21 cellular contexts compared by ENCODE assay signal in genomic region chr19:11404588-11405258, GRCh38. TPM values are rescaled to one million over a fixed set of nuclear protein-coding genes. Genes with fewer than 3 reads are reported as not detected.
A peak's percentile ranks its signal among the peaks of the same experiment; 100 is the strongest.
DNase-seq lines count a peak whose midpoint lies in the region; ATAC-seq and TF ChIP-seq lines count a peak whose summit lies in the region.
"Had no signal": no experiment of that assay in that cellular context is flagged by ENCODE, and none has a peak within 500 bp of the region (broad histone marks: within the 10 kb centered on the region; RNA-seq: fewer than 3 reads in every experiment).

No MANE protein-coding gene starts in this region.

- intact Hi-C loops in natural killer cell (cut with micrococcal nuclease): no loop called here

- peaks cover 0 to 5% of the 10 kb centered on the region in 2 donors for H3K27me3 Mint-ChIP-seq in natural killer cell treated with Interleukin-12 subunit alpha and Interleukin-12 subunit beta and Interleukin-15 and Interleukin-18, amount 100 ng/mL, for 72 hours
- peaks cover 0 to 5% of the 10 kb centered on the region in 2 donors for H3K27me3 Mint-ChIP-seq in natural killer cell (ENCODE audit: low read depth in 2 of 2)
- H3K27me3 Mint-ChIP-seq in activated CD4-positive, alpha-beta T cell treated with anti-CD3 and anti-CD28 coated beads, Interleukin-2, amount 10 ng/mL, durations not matched to agents 7 days and 5 days: peaks cover 2% of the 10 kb centered on the region

- H3K4me1 Mint-ChIP-seq in natural killer cell treated with Interleukin-12 subunit alpha and Interleukin-12 subunit beta and Interleukin-15 and Interleukin-18, amount 100 ng/mL, for 72 hours (ENCODE audit: low read depth in 2 of 2): no peaks in the 10 kb centered on the region
- no peaks in the 10 kb centered on the region for H3K4me1 Mint-ChIP-seq in natural killer cell
- H3K4me1 Mint-ChIP-seq in activated CD4-positive, alpha-beta T cell treated with anti-CD3 and anti-CD28 coated beads, Interleukin-2, amount 10 ng/mL, durations not matched to agents 7 days and 5 days: no peaks in the 10 kb centered on the region
- H3K4me1 Mint-ChIP-seq: activated CD4-positive, alpha-beta memory T cell treated with anti-CD3 and anti-CD28 coated beads, Interleukin-2, amount 10 ng/mL, durations not matched to agents 7 days and 5 days had no signal

- no peak for ATAC-seq in natural killer cell treated with Interleukin-12 subunit alpha and Interleukin-12 subunit beta and Interleukin-15 and Interleukin-18, amount 100 ng/mL, for 72 hours
- ATAC-seq in natural killer cell: no peak
- no peak for ATAC-seq in GM19328 (IDR thresholded peaks at IDR 0.05; ENCODE audit: unreplicated experiment)
- ATAC-seq: A549; naive thymus-derived CD4-positive, alpha-beta T cell had no signal

- peak; percentile 6 for DNase-seq in natural killer cell treated with Interleukin-12 subunit alpha and Interleukin-12 subunit beta and Interleukin-15 and Interleukin-18, amount 100 ng/mL, for 72 hours (ENCODE audit: low spot score)
- DNase-seq in natural killer cell (no peak), iPS-NIHi7 (ENCODE audit: extremely low spot score) (peak; percentile 9)
- DNase-seq in central memory CD4-positive, alpha-beta T cell: no peak
- no peak for DNase-seq in activated CD4-positive, alpha-beta T cell treated with anti-CD3 and anti-CD28 coated beads, Interleukin-2, amount 10 ng/mL, durations not matched to agents 7 days and 5 days
- DNase-seq: activated CD4-positive, alpha-beta memory T cell treated with anti-CD3 and anti-CD28 coated beads, Interleukin-2, amount 10 ng/mL, durations not matched to agents 7 days and 5 days; activated CD4-positive, CD25-positive, alpha-beta regulatory T cell; activated effector memory CD4-positive, alpha-beta T cell treated with anti-CD3 and anti-CD28 coated beads, Interleukin-2, amount 50 U/mL, for 16 hours; BE2C; COR-L47; DMS79 treated with DMSO at 0.1 percent for 48 hours; effector memory CD4-positive, alpha-beta T cell; HFFc6; kidney glomerular epithelial cell; naive thymus-derived CD4-positive, alpha-beta T cell; NCI-H1436 treated with DMSO at 0.1 percent for 48 hours; NCI-H510A had no signal

- no peaks in the 10 kb centered on the region for H3K36me3 Mint-ChIP-seq in natural killer cell treated with Interleukin-12 subunit alpha and Interleukin-12 subunit beta and Interleukin-15 and Interleukin-18, amount 100 ng/mL, for 72 hours
- H3K36me3 Mint-ChIP-seq in natural killer cell: no peaks in the 10 kb centered on the region
- no peaks in the 10 kb centered on the region for H3K36me3 Mint-ChIP-seq in activated CD4-positive, alpha-beta T cell treated with anti-CD3 and anti-CD28 coated beads, Interleukin-2, amount 10 ng/mL, durations not matched to agents 7 days and 5 days (ENCODE audit: low read depth)
- H3K36me3 Mint-ChIP-seq: naive thymus-derived CD4-positive, alpha-beta T cell had no signal

- H3K9me3 Mint-ChIP-seq in natural killer cell treated with Interleukin-12 subunit alpha and Interleukin-12 subunit beta and Interleukin-15 and Interleukin-18, amount 100 ng/mL, for 72 hours: no peaks in the 10 kb centered on the region
- no peaks in the 10 kb centered on the region for H3K9me3 Mint-ChIP-seq in natural killer cell
- no peaks in the 10 kb centered on the region for H3K9me3 Mint-ChIP-seq in activated CD4-positive, alpha-beta T cell treated with anti-CD3 and anti-CD28 coated beads, Interleukin-2, amount 10 ng/mL, durations not matched to agents 7 days and 5 days
- H3K9me3 Mint-ChIP-seq: activated CD4-positive, alpha-beta memory T cell treated with anti-CD3 and anti-CD28 coated beads, Interleukin-2, amount 10 ng/mL, durations not matched to agents 7 days and 5 days; HFFc6; naive thymus-derived CD4-positive, alpha-beta T cell; T-helper 2 cell treated with Interferon-gamma antibody and Interleukin-4, amounts not matched to agents 5 μg/mL and 100 μg/mL, for 36 hours had no signal

- no peak overlapping the region for H3K4me3 Mint-ChIP-seq in natural killer cell treated with Interleukin-12 subunit alpha and Interleukin-12 subunit beta and Interleukin-15 and Interleukin-18, amount 100 ng/mL, for 72 hours
- no peak overlapping the region for H3K4me3 Mint-ChIP-seq in natural killer cell
- H3K4me3 Mint-ChIP-seq in activated CD4-positive, alpha-beta T cell treated with anti-CD3 and anti-CD28 coated beads, Interleukin-2, amount 10 ng/mL, durations not matched to agents 7 days and 5 days: no peak overlapping the region
- H3K4me3 Mint-ChIP-seq: activated CD4-positive, alpha-beta memory T cell treated with anti-CD3 and anti-CD28 coated beads, Interleukin-2, amount 10 ng/mL, durations not matched to agents 7 days and 5 days; HFFc6; naive thymus-derived CD4-positive, alpha-beta T cell; T-helper 2 cell treated with Interferon-gamma antibody and Interleukin-4, amounts not matched to agents 5 μg/mL and 100 μg/mL, for 36 hours had no signal

- TF ChIP-seq CTCF in natural killer cell (IDR thresholded peaks at IDR 0.05): no peak

- CTCF ChIA-PET in activated CD4-positive, alpha-beta T cell treated with anti-CD3 and anti-CD28 coated beads, Interleukin-2, amount 10 ng/mL, durations not matched to agents 7 days and 5 days (lab: Charles Lee): no interaction called here

- no peak overlapping the region for H3K27ac Mint-ChIP-seq in natural killer cell treated with Interleukin-12 subunit alpha and Interleukin-12 subunit beta and Interleukin-15 and Interleukin-18, amount 100 ng/mL, for 72 hours
- no peak overlapping the region for H3K27ac Mint-ChIP-seq in natural killer cell
- H3K27ac Mint-ChIP-seq in activated CD4-positive, alpha-beta T cell treated with anti-CD3 and anti-CD28 coated beads, Interleukin-2, amount 10 ng/mL, durations not matched to agents 7 days and 5 days: no peak overlapping the region
- H3K27ac Mint-ChIP-seq: activated CD4-positive, alpha-beta memory T cell treated with anti-CD3 and anti-CD28 coated beads, Interleukin-2, amount 10 ng/mL, durations not matched to agents 7 days and 5 days; HFFc6; naive thymus-derived CD4-positive, alpha-beta T cell; T-helper 2 cell treated with Interferon-gamma antibody and Interleukin-4, amounts not matched to agents 5 μg/mL and 100 μg/mL, for 36 hours had no signal

- POLR2A ChIA-PET in activated CD4-positive, alpha-beta T cell treated with anti-CD3 and anti-CD28 coated beads, Interleukin-2, amount 10 ng/mL, durations not matched to agents 7 days and 5 days (lab: Charles Lee): no interaction called here

RNA-seq across cellular contexts. Expression of gene RGL3, which starts 14.4 kb away (rescaled TPM):
- total RNA-seq in natural killer cell treated with Interleukin-12 subunit alpha and Interleukin-12 subunit beta and Interleukin-15 and Interleukin-18, amount 100 ng/mL, for 72 hours: not detected
- total RNA-seq in natural killer cell: under 1 TPM in 1 of 3 donors, not detected in 2; 0.48 TPM
- total RNA-seq in activated CD4-positive, alpha-beta T cell treated with anti-CD3 and anti-CD28 coated beads, Interleukin-2, amount 10 ng/mL, durations not matched to agents 7 days and 5 days: not detected
- total RNA-seq: activated CD4-positive, alpha-beta memory T cell treated with anti-CD3 and anti-CD28 coated beads, Interleukin-2, amount 10 ng/mL, durations not matched to agents 7 days and 5 days; naive thymus-derived CD4-positive, alpha-beta T cell had no signal

RNA-seq across cellular contexts. Expression of gene EPOR, which starts 20.6 kb away (rescaled TPM):
- 1 to 10 TPM; 3.0 to 5.1 TPM for total RNA-seq in natural killer cell treated with Interleukin-12 subunit alpha and Interleukin-12 subunit beta and Interleukin-15 and Interleukin-18, amount 100 ng/mL, for 72 hours
- 10 to 100 TPM in 2 of 3 donors, 1 to 10 TPM in 1; 7.6 to 10.7 (median 10.3) TPM for total RNA-seq in natural killer cell
- total RNA-seq in activated CD4-positive, alpha-beta T cell treated with anti-CD3 and anti-CD28 coated beads, Interleukin-2, amount 10 ng/mL, durations not matched to agents 7 days and 5 days: 1 to 10 TPM; 5.4 to 5.8 TPM

RNA-seq across cellular contexts. Expression of gene ODAD3, which starts 30.2 kb away (rescaled TPM):
- not detected for total RNA-seq in natural killer cell treated with Interleukin-12 subunit alpha and Interleukin-12 subunit beta and Interleukin-15 and Interleukin-18, amount 100 ng/mL, for 72 hours
- total RNA-seq in natural killer cell: not detected
- not detected for total RNA-seq in activated CD4-positive, alpha-beta T cell treated with anti-CD3 and anti-CD28 coated beads, Interleukin-2, amount 10 ng/mL, durations not matched to agents 7 days and 5 days
- total RNA-seq: activated CD4-positive, alpha-beta memory T cell treated with anti-CD3 and anti-CD28 coated beads, Interleukin-2, amount 10 ng/mL, durations not matched to agents 7 days and 5 days; HT-29; naive thymus-derived CD4-positive, alpha-beta T cell had no signal

RNA-seq across cellular contexts. Expression of gene SWSAP1, which starts 30.3 kb away (rescaled TPM):
- total RNA-seq in natural killer cell treated with Interleukin-12 subunit alpha and Interleukin-12 subunit beta and Interleukin-15 and Interleukin-18, amount 100 ng/mL, for 72 hours: 1 to 10 TPM; 1.6 to 3.0 TPM
- total RNA-seq in natural killer cell: 1 to 10 TPM; 2.1 to 2.9 (median 2.8) TPM
- total RNA-seq in activated CD4-positive, alpha-beta T cell treated with anti-CD3 and anti-CD28 coated beads, Interleukin-2, amount 10 ng/mL, durations not matched to agents 7 days and 5 days: 1 to 10 TPM; 2.9 to 3.5 TPM

RNA-seq across cellular contexts. Expression of gene PRKCSH, which starts 30.7 kb away (rescaled TPM):
- 100 to 1,000 TPM; 303 to 321 TPM for total RNA-seq in natural killer cell treated with Interleukin-12 subunit alpha and Interleukin-12 subunit beta and Interleukin-15 and Interleukin-18, amount 100 ng/mL, for 72 hours
- total RNA-seq in natural killer cell: 100 to 1,000 TPM; 320 to 367 (median 327) TPM
- 100 to 1,000 TPM; 321 to 338 TPM for total RNA-seq in activated CD4-positive, alpha-beta T cell treated with anti-CD3 and anti-CD28 coated beads, Interleukin-2, amount 10 ng/mL, durations not matched to agents 7 days and 5 days

Comparison
In these comparisons a context has a peak if more than half of its experiments do, and no peak if none do; other contexts are left out.
1. DNase-seq: peak in natural killer cell treated with Interleukin-12 subunit alpha and Interleukin-12 subunit beta and Interleukin-15 and Interleukin-18, amount 100 ng/mL, for 72 hours (single experiment) and iPS-NIHi7 (single experiment); none in natural killer cell (single experiment), central memory CD4-positive, alpha-beta T cell (single experiment) and activated CD4-positive, alpha-beta T cell treated with anti-CD3 and anti-CD28 coated beads, Interleukin-2, amount 10 ng/mL, durations not matched to agents 7 days and 5 days (single experiment).